Comparison of ENCODE assay signal across 8 cellular contexts in genomic region chr10:94363251-94363565, GRCh38. TPM values are rescaled to one million over a fixed set of nuclear protein-coding genes. Genes with fewer than 3 reads are reported as not detected.
DNase-seq lines count a peak whose midpoint lies in the region; ATAC-seq, FAIRE-seq and TF ChIP-seq lines count a peak whose summit lies in the region.

No MANE protein-coding gene starts in this region.

- H3K9me3 Mint-ChIP-seq in mesothelial cell of epicardium: no peaks in the 10 kb centered on the region

- WGBS in body of pancreas, 2 donors: 27 to 31% methylated on average over 8 of the region's 8 CpGs

- FAIRE-seq in H54 (lab: Jason Lieb, UNC): no peak

- peak overlapping the region; percentile 89 for H3K4me3 Mint-ChIP-seq in mesothelial cell of epicardium

- peaks cover 12% of the 10 kb centered on the region for H3K36me3 Mint-ChIP-seq in mesothelial cell of epicardium

- peak overlapping the region; percentile 98 for H3K27ac Mint-ChIP-seq in mesothelial cell of epicardium

- H3K4me1 ChIP-seq in body of pancreas: peaks cover 11% of the 10 kb centered on the region

- H3K27me3 Mint-ChIP-seq in mesothelial cell of epicardium (ENCODE audit: low read depth): peaks cover 15% of the 10 kb centered on the region

- no peaks in the 10 kb centered on the region for H3K36me3 ChIP-seq in body of pancreas (replicated peaks in 1 of 2; ENCODE audit: insufficient read depth in 1 of 2, low read depth in 2 of 2)

- DNase-seq in body of pancreas (no peak), mesothelial cell of epicardium (ENCODE audit: low spot score in 2 of 2, unreplicated experiment in 2 of 2) (no peak), H54 (ENCODE audit: insufficient read length, low spot score) (no peak), DMS 273 treated with DMSO at 0.1 percent for 48 hours (lab: John Stamatoyannopoulos, UW) (no peak), UCSD-AML1 (lab: John Stamatoyannopoulos, UW; ENCODE audit: unreplicated experiment) (no peak), medulla oblongata (ENCODE audit: extremely low spot score) (no peak)

- H3K4me1 Mint-ChIP-seq in mesothelial cell of epicardium: peaks cover 20% of the 10 kb centered on the region

- H3K9me3 ChIP-seq in body of pancreas: no peaks in the 10 kb centered on the region

- ATAC-seq in GM19025 (IDR thresholded peaks at IDR 0.05; ENCODE audit: low read depth, unreplicated experiment) (peak; percentile 16), HG03159 (IDR thresholded peaks at IDR 0.05; ENCODE audit: unreplicated experiment) (peak; percentile 18), body of pancreas (peak; percentile 28)

- peak overlapping the region in 3 of 4 donors; percentile 51 to 72 (median 70) for H3K27ac ChIP-seq in body of pancreas

- TF ChIP-seq POLR2A in body of pancreas (IDR thresholded peaks at IDR 0.05): no peak
- TF ChIP-seq POLR2A in H54 (IDR thresholded peaks at IDR 0.05; ENCODE audit: low read depth, low read length): no peak

- intact Hi-C loops in body of pancreas (cut with DNase I): loop anchor here (10.0 kb wide), 1 partner anchor 82 kb away; no protein-coding TSS in a partner anchor

- TF ChIP-seq CTCF in body of pancreas (IDR thresholded peaks at IDR 0.05) (no peak), mesothelial cell of epicardium (IDR thresholded peaks at IDR 0.05; ENCODE audit: unreplicated experiment) (no peak)

- H3K27me3 ChIP-seq in body of pancreas: no peaks in the 10 kb centered on the region

- peak overlapping the region; percentile 42 to 56 for H3K4me3 ChIP-seq in body of pancreas

RNA-seq across cellular contexts. Expression of gene NOC3L, which starts 0.5 kb away (rescaled TPM):
- total RNA-seq in body of pancreas (10 to 100 TPM; 13.5 to 14.8 TPM), mesothelial cell of epicardium (23.7 to 26.2 TPM (median 25.5 TPM) in 3 replicates)

RNA-seq across cellular contexts. Expression of gene TBC1D12, which starts 39.1 kb away (rescaled TPM):
- 10 to 100 TPM; 11.9 to 17.5 TPM for total RNA-seq in body of pancreas
- 8.5 to 10.1 TPM (median 8.9 TPM) in 3 replicates for total RNA-seq in mesothelial cell of epicardium
